In genomic region chr5:39423331-39423751, GRCh38 we compare ENCODE assay signal across 8 cellular contexts. TPM values are rescaled to one million over a fixed set of nuclear protein-coding genes. Genes with fewer than 3 reads are reported as not detected.
DNase-seq lines count a peak whose midpoint lies in the region; ATAC-seq and TF ChIP-seq lines count a peak whose summit lies in the region.

No MANE protein-coding gene starts in this region.

- H3F3A ChIP-seq in GM23338 (replicated peaks; ENCODE audit: low read depth) (no peaks in the 10 kb centered on the region), smooth muscle cell (ENCODE audit: low read depth) (peaks cover 30% of the 10 kb centered on the region)

- no peaks in the 10 kb centered on the region for H3K9me3 Mint-ChIP-seq in GM23338
- H3K9me3 Mint-ChIP-seq in activated T-helper 2 cell treated with anti-CD3 and anti-CD28 coated beads, Interferon-gamma antibody, Interleukin-2, Interleukin-4, amounts not matched to agents 10 μg/mL and 5 μg/mL and 100 μg/mL, durations not matched to agents 14 hours and 24 hours and 36 hours = no peaks in the 10 kb centered on the region

- peak overlapping the region; percentile 68 for H3K4me3 ChIP-seq in GM23338
- H3K4me3 ChIP-seq in brain microvascular endothelial cell (ENCODE audit: low read depth, low read length) = peak overlapping the region; percentile 83
- peak overlapping the region; percentile 75 for H3K4me3 ChIP-seq in smooth muscle cell

- peaks cover 47% of the 10 kb centered on the region for H3K4me1 Mint-ChIP-seq in GM23338
- peaks cover 6% of the 10 kb centered on the region for H3K4me1 Mint-ChIP-seq in activated T-helper 2 cell treated with anti-CD3 and anti-CD28 coated beads, Interferon-gamma antibody, Interleukin-2, Interleukin-4, amounts not matched to agents 10 μg/mL and 5 μg/mL and 100 μg/mL, durations not matched to agents 14 hours and 24 hours and 36 hours (ENCODE audit: low read depth)

- H3K9me2 ChIP-seq in GM23338 (ENCODE audit: insufficient read depth) = no peaks in the 10 kb centered on the region

- peak overlapping the region; percentile 82 for H3K9ac ChIP-seq in smooth muscle cell (ENCODE audit: low read depth)

- 32% methylated on average over 2 of the region's 2 CpGs for WGBS in smooth muscle cell (ENCODE audit: low lambda C conversion rate)

- no peak overlapping the region for H2AFZ ChIP-seq in GM23338
- H2AFZ ChIP-seq in smooth muscle cell (ENCODE audit: low read depth) = no peak overlapping the region

- H3K27me3 Mint-ChIP-seq in GM23338 (ENCODE audit: insufficient read depth, low read depth, poor library complexity) = peaks cover 5% of the 10 kb centered on the region
- peaks cover 60% of the 10 kb centered on the region for H3K27me3 Mint-ChIP-seq in activated T-helper 2 cell treated with anti-CD3 and anti-CD28 coated beads, Interferon-gamma antibody, Interleukin-2, Interleukin-4, amounts not matched to agents 10 μg/mL and 5 μg/mL and 100 μg/mL, durations not matched to agents 14 hours and 24 hours and 36 hours (ENCODE audit: low read depth)

- peak overlapping the region; percentile 80 for H3K4me2 ChIP-seq in GM23338
- H3K4me2 ChIP-seq in smooth muscle cell = peak overlapping the region; percentile 84

- TF ChIP-seq CTCF in GM23338 (conservative IDR thresholded peaks at IDR 0.05; ENCODE audit: low read depth in 2 of 2) = no peak
- TF ChIP-seq CTCF in brain microvascular endothelial cell (IDR thresholded peaks at IDR 0.05; ENCODE audit: low read depth, low read length, missing control alignments) = no peak
- no peak for TF ChIP-seq CTCF in smooth muscle cell (IDR thresholded peaks at IDR 0.05; ENCODE audit: borderline replicate concordance, insufficient read depth, poor library complexity, severe bottlenecking)

- H3K27me3 ChIP-seq in GM23338 (ENCODE audit: insufficient read depth) (peaks cover 13% of the 10 kb centered on the region; the same call in 1 of the 2 replicates), brain microvascular endothelial cell (replicated peaks) (no peaks in the 10 kb centered on the region), layer of hippocampus (ENCODE audit: control insufficient read depth, insufficient read depth, low read length) (no peaks in the 10 kb centered on the region), smooth muscle cell (ENCODE audit: low read depth) (no peaks in the 10 kb centered on the region)

- no peaks in the 10 kb centered on the region for H3K36me3 ChIP-seq in GM23338 (ENCODE audit: insufficient read depth)
- H3K36me3 ChIP-seq in brain microvascular endothelial cell (replicated peaks) = peaks cover 3% of the 10 kb centered on the region
- no peaks in the 10 kb centered on the region for H3K36me3 ChIP-seq in smooth muscle cell (ENCODE audit: low read depth)

- DNase-seq in GM23338 (ENCODE audit: low spot score) (peak; percentile 15), brain microvascular endothelial cell (no peak), smooth muscle cell (lab: John Stamatoyannopoulos, UW; ENCODE audit: unreplicated experiment) (no peak), medulla oblongata (ENCODE audit: extremely low spot score) (no peak), SKM-1 treated with dmso at 0.1 percent for 144 hours (lab: John Stamatoyannopoulos, UW; ENCODE audit: unreplicated experiment) (no peak)
- no peak for DNase-seq in activated T-helper 2 cell treated with anti-CD3 and anti-CD28 coated beads, Interferon-gamma antibody, Interleukin-2, Interleukin-4, amounts not matched to agents 10 μg/mL and 5 μg/mL and 100 μg/mL, durations not matched to agents 14 hours and 24 hours and 36 hours (ENCODE audit: low spot score)

- H3K27ac ChIP-seq in GM23338 (ENCODE audit: low read depth) (no peak overlapping the region), brain microvascular endothelial cell (peak overlapping the region; percentile 70), layer of hippocampus (ENCODE audit: low read depth, low read length) (peak overlapping the region; percentile 14), smooth muscle cell (ENCODE audit: low read depth) (peak overlapping the region; percentile 87)

- ATAC-seq in GM23338 (no peak), GM21825 (IDR thresholded peaks at IDR 0.05; ENCODE audit: unreplicated experiment) (no peak)

- H3K4me3 Mint-ChIP-seq in GM23338 = peak overlapping the region; percentile 85; the same call in 2 of the 3 replicates
- no peak overlapping the region for H3K4me3 Mint-ChIP-seq in activated T-helper 2 cell treated with anti-CD3 and anti-CD28 coated beads, Interferon-gamma antibody, Interleukin-2, Interleukin-4, amounts not matched to agents 10 μg/mL and 5 μg/mL and 100 μg/mL, durations not matched to agents 14 hours and 24 hours and 36 hours (ENCODE audit: low read depth)

- H3K36me3 Mint-ChIP-seq in GM23338 (ENCODE audit: low read depth) = no peaks in the 10 kb centered on the region
- no peaks in the 10 kb centered on the region for H3K36me3 Mint-ChIP-seq in activated T-helper 2 cell treated with anti-CD3 and anti-CD28 coated beads, Interferon-gamma antibody, Interleukin-2, Interleukin-4, amounts not matched to agents 10 μg/mL and 5 μg/mL and 100 μg/mL, durations not matched to agents 14 hours and 24 hours and 36 hours (ENCODE audit: low read depth)

- H3K4me1 ChIP-seq in GM23338 (ENCODE audit: insufficient read depth) (peaks cover 29% of the 10 kb centered on the region), smooth muscle cell (ENCODE audit: low read depth) (peaks cover 41% of the 10 kb centered on the region)

- H4K20me1 ChIP-seq in GM23338 (replicated peaks; ENCODE audit: insufficient read depth) (no peaks in the 10 kb centered on the region), smooth muscle cell (ENCODE audit: low read depth) (peaks cover 50% of the 10 kb centered on the region)

- intact Hi-C loops in activated T-helper 2 cell treated with anti-CD3 and anti-CD28 coated beads, Interferon-gamma antibody, Interleukin-2, Interleukin-4, amounts not matched to agents 10 μg/mL and 5 μg/mL and 100 μg/mL, durations not matched to agents 14 hours and 24 hours and 36 hours (cut with micrococcal nuclease) = no loop called here

- no peaks in the 10 kb centered on the region for H3K9me3 ChIP-seq in smooth muscle cell (replicated peaks; ENCODE audit: low read depth)

- H3K79me2 ChIP-seq in GM23338 (replicated peaks; ENCODE audit: insufficient read depth) = no peaks in the 10 kb centered on the region
- peaks cover 53% of the 10 kb centered on the region for H3K79me2 ChIP-seq in smooth muscle cell (ENCODE audit: low read depth)

- in situ Hi-C loops in brain microvascular endothelial cell (cut with HindIII; ENCODE audit: low pct_ligation_motif_present, low sequenced_read_pairs) = no loop called here

- H3K27ac Mint-ChIP-seq in GM23338 = no peak overlapping the region
- H3K27ac Mint-ChIP-seq in activated T-helper 2 cell treated with anti-CD3 and anti-CD28 coated beads, Interferon-gamma antibody, Interleukin-2, Interleukin-4, amounts not matched to agents 10 μg/mL and 5 μg/mL and 100 μg/mL, durations not matched to agents 14 hours and 24 hours and 36 hours = no peak overlapping the region

RNA-seq across cellular contexts. Expression of gene DAB2, which starts 1.4 kb away (rescaled TPM):
- total RNA-seq in GM23338 (2014; rRNA removed; shearing (Covaris generic)) = 2.6 and 8.4 TPM in 2 replicates
- polyA plus RNA-seq in GM23338 (2016; fragmentation: Nextera tagmentation; extraction: Ambion mirVana) (6.0 and 6.4 TPM in 2 replicates), smooth muscle cell (81.4 and 87.2 TPM in 2 replicates)
- 95.0 and 105 TPM in 2 replicates for total RNA-seq in smooth muscle cell
- not detected in 2 replicates for total RNA-seq in activated T-helper 2 cell treated with anti-CD3 and anti-CD28 coated beads, Interferon-gamma antibody, Interleukin-2, Interleukin-4, amounts not matched to agents 10 μg/mL and 5 μg/mL and 100 μg/mL, durations not matched to agents 14 hours and 24 hours and 36 hours

RNA-seq across cellular contexts. Expression of gene C9, which starts 59.0 kb away (rescaled TPM):
- total RNA-seq in GM23338 (2014; rRNA removed; shearing (Covaris generic)) = 2.8 TPM in 1 of 2 replicates, not detected in the other
- polyA plus RNA-seq in GM23338 (2016; fragmentation: Nextera tagmentation; extraction: Ambion mirVana) = not detected in 2 replicates
- not detected in 2 replicates for total RNA-seq in smooth muscle cell
- polyA plus RNA-seq in smooth muscle cell = not detected in 2 replicates
- not detected in 2 replicates for total RNA-seq in activated T-helper 2 cell treated with anti-CD3 and anti-CD28 coated beads, Interferon-gamma antibody, Interleukin-2, Interleukin-4, amounts not matched to agents 10 μg/mL and 5 μg/mL and 100 μg/mL, durations not matched to agents 14 hours and 24 hours and 36 hours

Comparison
In these comparisons a context has a peak if more than half of its experiments do, and no peak if none do; other contexts are left out.
1. RNA of gene DAB2, which starts 1.4 kb away (total RNA-seq): 95.0 to 105 TPM in smooth muscle cell; 2.6 to 8.4 TPM in GM23338 and not detected in activated T-helper 2 cell treated with anti-CD3 and anti-CD28 coated beads, Interferon-gamma antibody, Interleukin-2, Interleukin-4, amounts not matched to agents 10 μg/mL and 5 μg/mL and 100 μg/mL, durations not matched to agents 14 hours and 24 hours and 36 hours; every median in the first group is over 10 times any median in the second.
2. Peak in every context shown above with its lines, with median percentiles within 50 percentile points of each other: H3K4me3 ChIP-seq.